20 cellular contexts compared by ENCODE assay signal in the genomic region with DNA sequence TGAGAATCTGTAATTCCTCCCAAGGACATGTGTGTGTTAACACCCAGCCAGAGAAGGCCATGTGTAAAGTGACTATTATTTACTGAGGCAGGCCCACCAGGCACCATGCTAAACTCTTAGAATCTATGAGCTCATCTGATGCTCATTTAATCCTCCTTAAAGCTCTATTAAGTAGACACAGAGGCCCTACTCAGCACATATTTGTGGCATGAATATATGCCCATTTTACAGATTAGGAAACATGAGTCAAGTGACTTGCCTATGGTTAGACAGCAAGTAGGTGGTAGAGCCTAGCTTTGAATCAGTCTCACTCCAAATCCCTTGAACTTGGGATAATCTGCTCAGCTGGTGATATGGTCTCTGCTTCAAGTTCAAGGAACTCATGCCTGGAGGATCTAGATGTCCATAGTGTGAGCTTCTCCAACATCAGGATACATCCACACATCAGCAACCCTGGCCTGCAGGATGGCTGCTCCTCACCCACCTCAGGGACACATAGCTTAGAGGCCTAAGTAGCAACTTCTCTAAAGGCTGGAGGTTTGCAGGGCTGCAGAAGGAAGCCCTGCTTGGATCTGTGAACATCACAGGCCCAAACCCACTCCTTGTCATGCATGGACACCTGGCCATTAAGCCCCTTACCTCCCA.
DNase-seq lines count a peak whose midpoint lies in the region; ATAC-seq, FAIRE-seq and TF ChIP-seq lines count a peak whose summit lies in the region.
"Had no signal": no experiment of that assay in that cellular context is flagged by ENCODE, and none has a peak within 500 bp of the region (broad histone marks: within the 10 kb centered on the region; RNA-seq: fewer than 3 reads in every experiment).

No MANE protein-coding gene starts in this region.

- no peak overlapping the region for H3K27ac Mint-ChIP-seq in activated CD8-positive, alpha-beta memory T cell treated with anti-CD3 and anti-CD28 coated beads, Interleukin-2, amount 10 ng/mL, durations not matched to agents 7 days and 5 days
- no peak overlapping the region for H3K27ac Mint-ChIP-seq in MCF 10A (ENCODE audit: low read depth, unreplicated experiment)
- H3K27ac Mint-ChIP-seq: CD14-positive monocyte; CD8-positive, alpha-beta T cell had no signal

- peaks cover 3% of the 10 kb centered on the region for H3K4me1 Mint-ChIP-seq in activated CD8-positive, alpha-beta memory T cell treated with anti-CD3 and anti-CD28 coated beads, Interleukin-2, amount 10 ng/mL, durations not matched to agents 7 days and 5 days
- H3K4me1 Mint-ChIP-seq in MCF 10A (ENCODE audit: insufficient read depth, unreplicated experiment), result no peaks in the 10 kb centered on the region
- H3K4me1 Mint-ChIP-seq: CD14-positive monocyte had no signal

- H3K4me1 ChIP-seq in keratinocyte (ENCODE audit: control insufficient read depth, extremely low read depth, insufficient read depth, low read length), result no peaks in the 10 kb centered on the region
- H3K4me1 ChIP-seq in vagina, result no peaks in the 10 kb centered on the region
- H3K4me1 ChIP-seq: HAP-1 had no signal

- H3K9me3 ChIP-seq in keratinocyte (ENCODE audit: control insufficient read depth, low read depth, low read length), result no peaks in the 10 kb centered on the region
- no peaks in the 10 kb centered on the region for H3K9me3 ChIP-seq in vagina
- H3K9me3 ChIP-seq: HAP-1 had no signal

- H3K9me1 ChIP-seq in keratinocyte (ENCODE audit: control insufficient read depth, extremely low read depth, insufficient read depth, low read length), result no peaks in the 10 kb centered on the region

- H3K4me3 ChIP-seq in keratinocyte (ENCODE audit: control insufficient read depth in 2 of 3, extremely low read depth in 1 of 3, insufficient read depth in 2 of 3, low read depth in 1 of 3, low read length in 3 of 3) (no peak overlapping the region), vagina (no peak overlapping the region)
- H3K4me3 ChIP-seq: HAP-1 had no signal

- H3K4me2 ChIP-seq in keratinocyte (ENCODE audit: control insufficient read depth, extremely low read depth, insufficient read depth, low read depth, low read length), result no peak overlapping the region

- intact Hi-C loops in vagina (cut with DNase I) (no loop called here), MCF 10A (cut with micrococcal nuclease) (no loop called here)

- no peak overlapping the region for H3K9ac ChIP-seq in keratinocyte (ENCODE audit: control insufficient read depth, extremely low read depth, insufficient read depth, low read length)

- TF ChIP-seq POLR2A in vagina (IDR thresholded peaks at IDR 0.05), result no peak

- DNase-seq in activated CD8-positive, alpha-beta memory T cell treated with anti-CD3 and anti-CD28 coated beads for 24 hours, result peak; percentile 44
- no peak for DNase-seq in activated CD8-positive, alpha-beta memory T cell treated with anti-CD3 and anti-CD28 coated beads, Interleukin-2, amount 50 U/mL, for 4 hours
- peak; percentile 33 for DNase-seq in activated CD8-positive, alpha-beta memory T cell treated with anti-CD3 and anti-CD28 coated beads, Interleukin-2, amount 10 ng/mL, durations not matched to agents 7 days and 5 days
- DNase-seq in keratinocyte (ENCODE audit: low read depth, low spot score) (no peak), vagina (ENCODE audit: extremely low spot score in 2 of 2) (peak; percentile 61 to 64), MCF 10A (ENCODE audit: unreplicated experiment) (no peak), activated gamma-delta T cell (lab: John Stamatoyannopoulos, UW) (no peak)
- no peak for DNase-seq in activated effector memory CD4-positive, alpha-beta T cell treated with Interleukin-2 at 50 U/mL for 16 hours
- DNase-seq: COR-L47, DMS153, DMS79 treated with DMSO at 0.1 percent for 48 hours, EL had no signal

- no peak for ATAC-seq in activated CD8-positive, alpha-beta memory T cell treated with anti-CD3 and anti-CD28 coated beads, Interleukin-2, amount 10 ng/mL, durations not matched to agents 7 days and 5 days
- ATAC-seq: CD8-positive, alpha-beta T cell had no signal

- peaks cover 14% of the 10 kb centered on the region for H3K27me3 Mint-ChIP-seq in activated CD8-positive, alpha-beta memory T cell treated with anti-CD3 and anti-CD28 coated beads, Interleukin-2, amount 10 ng/mL, durations not matched to agents 7 days and 5 days
- peaks cover 21% of the 10 kb centered on the region for H3K27me3 Mint-ChIP-seq in MCF 10A (ENCODE audit: insufficient read depth, unreplicated experiment)

- no peak overlapping the region for H3K27ac ChIP-seq in keratinocyte (ENCODE audit: control insufficient read depth, insufficient read depth, low read length)
- H3K27ac ChIP-seq in vagina, result no peak overlapping the region
- H3K27ac ChIP-seq: 22Rv1 had no signal

- CTCF ChIA-PET in activated CD8-positive, alpha-beta memory T cell treated with anti-CD3 and anti-CD28 coated beads, Interleukin-2, amount 10 ng/mL, durations not matched to agents 7 days and 5 days (lab: Charles Lee), result interaction anchor here (0.7 to 0.8 kb wide), 2 partner anchors 9 to 18 kb away, joined by 3 read pairs; no protein-coding TSS in a partner anchor
- CTCF ChIA-PET in MCF 10A (lab: Yijun Ruan, JAX), result interaction anchor here (0.6 to 1.7 kb wide), 4 partner anchors 11 to 462 kb away, joined by 3 to 16 read pairs (median 4); no protein-coding TSS in a partner anchor

- dilution Hi-C loops in keratinocyte (cut with MboI; ENCODE audit: extremely low pct_ligation_motif_present, low sequenced_read_pairs), result no loop called here

- H3K36me3 Mint-ChIP-seq in activated CD8-positive, alpha-beta memory T cell treated with anti-CD3 and anti-CD28 coated beads, Interleukin-2, amount 10 ng/mL, durations not matched to agents 7 days and 5 days, result no peaks in the 10 kb centered on the region
- no peaks in the 10 kb centered on the region for H3K36me3 Mint-ChIP-seq in MCF 10A (ENCODE audit: insufficient read depth, unreplicated experiment)
- H3K36me3 Mint-ChIP-seq: CD14-positive monocyte; CD8-positive, alpha-beta T cell had no signal

- H3K36me3 ChIP-seq in keratinocyte (ENCODE audit: control insufficient read depth in 2 of 2, extremely low read depth in 1 of 2, insufficient read depth in 2 of 2, low read length in 2 of 2) (no peaks in the 10 kb centered on the region), vagina (no peaks in the 10 kb centered on the region)
- H3K36me3 ChIP-seq: HAP-1 had no signal

- no TSS peak for BruUV-seq in MCF 10A (replicated peaks; lab: Mats Ljungman, UMichigan)

- POLR2A ChIA-PET in MCF 10A (lab: Yijun Ruan, JAX), result interaction anchor here (0.8 kb wide), 1 partner anchor 291 kb away, joined by 4 read pairs; no protein-coding TSS in a partner anchor

- peak; percentile 46 for FAIRE-seq in keratinocyte (lab: Jason Lieb, UNC)
- FAIRE-seq: D721Med, G401.6, GM12891, H1 had no signal

- no peaks in the 10 kb centered on the region for H4K20me1 ChIP-seq in keratinocyte (ENCODE audit: control insufficient read depth, extremely low read depth, insufficient read depth, low read length)

- H3K27me3 ChIP-seq in keratinocyte (ENCODE audit: control insufficient read depth, extremely low read depth, insufficient read depth, low read length) (no peaks in the 10 kb centered on the region), vagina (no peaks in the 10 kb centered on the region)

- no peaks in the 10 kb centered on the region for H3K79me2 ChIP-seq in keratinocyte (ENCODE audit: control insufficient read depth, insufficient read depth, low read length)

- no peak overlapping the region for H2AFZ ChIP-seq in keratinocyte (ENCODE audit: control insufficient read depth, low read length)

- TF ChIP-seq CTCF in keratinocyte (optimal IDR thresholded peaks at IDR 0.05 in 1 of 3, IDR thresholded peaks at IDR 0.05 in 1 of 3, conservative IDR thresholded peaks at IDR 0.05 in 1 of 3; ENCODE audit: extremely low read depth in 1 of 3, insufficient read depth in 2 of 3, low read length in 3 of 3) (no peak), vagina (IDR thresholded peaks at IDR 0.05) (no peak), MCF 10A (IDR thresholded peaks at IDR 0.05; ENCODE audit: unreplicated experiment) (no peak)

- H3K4me3 Mint-ChIP-seq in activated CD8-positive, alpha-beta memory T cell treated with anti-CD3 and anti-CD28 coated beads, Interleukin-2, amount 10 ng/mL, durations not matched to agents 7 days and 5 days, result no peak overlapping the region
- H3K4me3 Mint-ChIP-seq in MCF 10A (ENCODE audit: unreplicated experiment), result no peak overlapping the region
- H3K4me3 Mint-ChIP-seq: CD14-positive monocyte; CD8-positive, alpha-beta T cell had no signal

- H3K9me3 Mint-ChIP-seq in activated CD8-positive, alpha-beta memory T cell treated with anti-CD3 and anti-CD28 coated beads, Interleukin-2, amount 10 ng/mL, durations not matched to agents 7 days and 5 days (ENCODE audit: low read depth), result no peaks in the 10 kb centered on the region
- H3K9me3 Mint-ChIP-seq in MCF 10A (ENCODE audit: unreplicated experiment), result no peaks in the 10 kb centered on the region
- H3K9me3 Mint-ChIP-seq: CD8-positive, alpha-beta T cell had no signal

Comparison
In these comparisons a context has a peak if more than half of its experiments do, and no peak if none do; other contexts are left out.
1. DNase-seq: peak in activated CD8-positive, alpha-beta memory T cell treated with anti-CD3 and anti-CD28 coated beads for 24 hours (single experiment), activated CD8-positive, alpha-beta memory T cell treated with anti-CD3 and anti-CD28 coated beads, Interleukin-2, amount 10 ng/mL, durations not matched to agents 7 days and 5 days (single experiment) and vagina (2 of 2); none in activated CD8-positive, alpha-beta memory T cell treated with anti-CD3 and anti-CD28 coated beads, Interleukin-2, amount 50 U/mL, for 4 hours (single experiment), keratinocyte (single experiment), MCF 10A (single experiment), activated effector memory CD4-positive, alpha-beta T cell treated with Interleukin-2 at 50 U/mL for 16 hours (single experiment) and activated gamma-delta T cell (single experiment).